In genomic region chr1:98962156-98962555, GRCh38 we compare ENCODE assay signal across 15 cellular contexts.
A peak's percentile ranks its signal among the peaks of the same experiment; 100 is the strongest.
DNase-seq lines count a peak whose midpoint lies in the region; ATAC-seq and TF ChIP-seq lines count a peak whose summit lies in the region.
"Had no signal": no experiment of that assay in that cellular context is flagged by ENCODE, and none has a peak within 500 bp of the region (broad histone marks: within the 10 kb centered on the region; RNA-seq: fewer than 3 reads in every experiment).

No MANE protein-coding gene starts in this region.

- DNase-seq in EH (ENCODE audit: low read depth) (peak; percentile 38), NCI-H226 (peak; percentile 25), choroid plexus epithelial cell (ENCODE audit: low read depth) (peak; percentile 50), iris pigment epithelial cell (ENCODE audit: low read depth) (peak; percentile 78), NCI-H1417 treated with DMSO at 0.1 percent for 48 hours (lab: John Stamatoyannopoulos, UW) (no peak), NCI-H774 (lab: John Stamatoyannopoulos, UW) (no peak)
- DNase-seq in stimulated activated CD4-positive, alpha-beta T cell treated with anti-CD3 and anti-CD28 coated beads, Interleukin-2, amount 100 ng/mL, for 24 hours, result no peak
- DNase-seq: H9, NCI-H2107, NCI-H345, NCI-H69, PC-3 had no signal

- no peak for ATAC-seq in GM18870 (IDR thresholded peaks at IDR 0.05; ENCODE audit: unreplicated experiment)
- ATAC-seq: K562, PC-3 had no signal

- H3K4me3 ChIP-seq in choroid plexus epithelial cell (ENCODE audit: low read depth, low read length), result no peak overlapping the region
- H3K4me3 ChIP-seq: BLaER1 treated with 17β-estradiol and CSF1 and Interleukin-3, amounts not matched to agents 10 nM and 100 nM; K562 had no signal

- no peak for TF ChIP-seq CTCF in choroid plexus epithelial cell (conservative IDR thresholded peaks at IDR 0.05; ENCODE audit: low read depth, low read length)

Comparison
In these comparisons a context has a peak if more than half of its experiments do, and no peak if none do; other contexts are left out.
1. DNase-seq: peak in EH (single experiment), NCI-H226 (single experiment), choroid plexus epithelial cell (single experiment) and iris pigment epithelial cell (single experiment); none in NCI-H1417 treated with DMSO at 0.1 percent for 48 hours (single experiment), NCI-H774 (single experiment) and stimulated activated CD4-positive, alpha-beta T cell treated with anti-CD3 and anti-CD28 coated beads, Interleukin-2, amount 100 ng/mL, for 24 hours (0 of 2).